ENCODE assay signal across 9 cellular contexts in the genomic region with DNA sequence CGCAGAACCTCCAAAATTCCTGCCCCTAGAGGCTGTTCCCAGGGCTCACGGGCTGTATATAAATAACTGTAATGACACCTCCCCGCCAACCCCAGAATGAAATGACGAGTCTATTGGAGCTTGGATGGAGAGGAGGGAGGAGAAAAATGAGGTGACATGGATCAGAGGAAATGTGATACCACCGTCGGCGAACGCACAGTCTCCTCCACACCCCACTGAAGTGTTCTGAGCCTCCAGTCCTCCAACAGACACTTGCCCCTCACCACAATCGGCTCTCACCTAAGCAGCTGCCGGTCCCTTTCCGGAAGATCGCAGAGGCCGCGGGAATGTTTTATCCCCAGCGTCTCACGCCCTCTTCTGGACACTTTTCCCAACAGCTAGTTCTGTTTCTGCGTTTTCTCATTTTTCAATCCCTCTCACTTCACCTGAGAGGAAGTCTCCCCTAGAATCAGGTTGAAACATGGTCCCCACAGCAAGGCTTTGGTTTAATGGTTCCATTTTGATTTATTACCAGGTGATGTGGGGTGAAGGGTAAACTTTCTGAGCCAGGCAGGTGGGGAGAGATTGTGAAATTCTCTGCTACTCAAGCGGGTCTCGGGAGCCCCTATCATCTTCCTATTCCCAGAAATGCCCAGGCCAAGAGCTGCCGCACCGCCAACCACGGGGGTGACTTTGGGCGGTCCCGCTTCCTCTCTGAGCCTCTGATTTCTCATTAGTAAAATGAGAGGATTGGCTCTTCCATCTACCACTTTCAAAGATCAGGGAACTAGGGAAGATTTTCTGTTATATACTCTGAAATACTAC. TPM values are rescaled to one million over a fixed set of nuclear protein-coding genes. Genes with fewer than 3 reads are reported as not detected.
A peak's percentile ranks its signal among the peaks of the same experiment; 100 is the strongest.
DNase-seq lines count a peak whose midpoint lies in the region; ATAC-seq, FAIRE-seq and TF ChIP-seq lines count a peak whose summit lies in the region.
"Had no signal": no experiment of that assay in that cellular context is flagged by ENCODE, and none has a peak within 500 bp of the region (broad histone marks: within the 10 kb centered on the region; RNA-seq: fewer than 3 reads in every experiment).

No MANE protein-coding gene starts in this region.

- H3K4me3 Mint-ChIP-seq in type B pancreatic cell: peak overlapping the region; percentile 47

- peak overlapping the region in 7 of 11 experiments; percentile 1 to 26 (median 15); a peak in 5 of 22 replicates for H3K4me2 ChIP-seq in BLaER1 treated with 17β-estradiol and CSF1 and Interleukin-3, amounts not matched to agents 10 nM and 100 nM

- peaks cover 6% of the 10 kb centered on the region for H3K4me1 Mint-ChIP-seq in type B pancreatic cell (ENCODE audit: unreplicated experiment)

- no peak for TF ChIP-seq POLR2A in H54 (IDR thresholded peaks at IDR 0.05; ENCODE audit: low read depth, low read length)

- H3K9me3 Mint-ChIP-seq in type B pancreatic cell: peaks cover 10% of the 10 kb centered on the region

- H3K27me3 Mint-ChIP-seq in type B pancreatic cell: peaks cover 25% of the 10 kb centered on the region

- H3K27ac Mint-ChIP-seq in type B pancreatic cell: no peak overlapping the region

- H3K27ac ChIP-seq in BLaER1 treated with 17β-estradiol and CSF1 and Interleukin-3, amounts not matched to agents 10 nM and 100 nM: no peak overlapping the region
- H3K27ac ChIP-seq: neutrophil had no signal

- no peaks in the 10 kb centered on the region for H3K36me3 Mint-ChIP-seq in type B pancreatic cell

- H3K9ac ChIP-seq in BLaER1 treated with 17β-estradiol and CSF1 and Interleukin-3, amounts not matched to agents 10 nM and 100 nM: no peak overlapping the region

- H3K4me1 ChIP-seq in BLaER1 treated with 17β-estradiol and CSF1 and Interleukin-3, amounts not matched to agents 10 nM and 100 nM: no peaks in the 10 kb centered on the region

- no peak overlapping the region for H3K4me3 ChIP-seq in BLaER1 treated with 17β-estradiol and CSF1 and Interleukin-3, amounts not matched to agents 10 nM and 100 nM
- no peak overlapping the region for H3K4me3 ChIP-seq in cardiac fibroblast (replicated peaks in 1 of 2; ENCODE audit: low read depth in 2 of 2, low read length in 2 of 2)

- peaks cover 0 to 19% (median 13%) of the 10 kb centered on the region in 11 experiments; a peak in 16 of 22 replicates for H3K9me3 ChIP-seq in BLaER1 treated with 17β-estradiol and CSF1 and Interleukin-3, amounts not matched to agents 10 nM and 100 nM (replicated peaks in 1 of 11)
- H3K9me3 ChIP-seq: neutrophil had no signal

- no peaks in the 10 kb centered on the region for H3K36me3 ChIP-seq in BLaER1 treated with 17β-estradiol and CSF1 and Interleukin-3, amounts not matched to agents 10 nM and 100 nM
- H3K36me3 ChIP-seq: neutrophil had no signal

- DNase-seq in H54 (ENCODE audit: insufficient read length, low spot score) (peak; percentile 19), NCI-H524 treated with DMSO at 0.1 percent for 48 hours (lab: John Stamatoyannopoulos, UW) (peak; percentile 62), cardiac fibroblast (ENCODE audit: low read depth in 2 of 2) (peak; percentile 39 to 48), left colon (peak; percentile 42 to 65), type B pancreatic cell (ENCODE audit: extremely low spot score, unreplicated experiment) (no peak)

- TF ChIP-seq CTCF in cardiac fibroblast (IDR thresholded peaks at IDR 0.05; ENCODE audit: low read depth, low read length): peak; percentile 62
- TF ChIP-seq CTCF in type B pancreatic cell (conservative IDR thresholded peaks at IDR 0.05): peak; percentile 83

- H3K27me3 ChIP-seq in BLaER1 treated with 17β-estradiol and CSF1 and Interleukin-3, amounts not matched to agents 10 nM and 100 nM: peaks cover 0 to 8% (median 0%) of the 10 kb centered on the region in 11 experiments; a peak in 3 of 22 replicates

- FAIRE-seq in H54 (lab: Jason Lieb, UNC): no peak

- ATAC-seq in left colon: peak; percentile 86
- no peak for ATAC-seq in GM21526 (IDR thresholded peaks at IDR 0.05; ENCODE audit: low FRiP score, unreplicated experiment)
- no peak for ATAC-seq in GM18519 (IDR thresholded peaks at IDR 0.05; ENCODE audit: low FRiP score, unreplicated experiment)

- intact Hi-C loops in left colon (cut with DNase I, micrococcal nuclease): loop anchor here in 1 of 2 donors (10.0 kb wide), 1 partner anchor 689 kb away; no protein-coding TSS in a partner anchor

- no peaks in the 10 kb centered on the region for H4K20me1 ChIP-seq in BLaER1 treated with 17β-estradiol and CSF1 and Interleukin-3, amounts not matched to agents 10 nM and 100 nM

RNA-seq across cellular contexts. Expression of a gene that starts 9.1 kb away (rescaled TPM):
- 100 to 1,000 TPM; 128 to 139 TPM for total RNA-seq in left colon
- 51.7 and 130 TPM in 2 replicates for total RNA-seq in type B pancreatic cell (ENCODE audit: low replicate concordance)
